Comparison of ENCODE assay signal across 8 cellular contexts in the genomic region with DNA sequence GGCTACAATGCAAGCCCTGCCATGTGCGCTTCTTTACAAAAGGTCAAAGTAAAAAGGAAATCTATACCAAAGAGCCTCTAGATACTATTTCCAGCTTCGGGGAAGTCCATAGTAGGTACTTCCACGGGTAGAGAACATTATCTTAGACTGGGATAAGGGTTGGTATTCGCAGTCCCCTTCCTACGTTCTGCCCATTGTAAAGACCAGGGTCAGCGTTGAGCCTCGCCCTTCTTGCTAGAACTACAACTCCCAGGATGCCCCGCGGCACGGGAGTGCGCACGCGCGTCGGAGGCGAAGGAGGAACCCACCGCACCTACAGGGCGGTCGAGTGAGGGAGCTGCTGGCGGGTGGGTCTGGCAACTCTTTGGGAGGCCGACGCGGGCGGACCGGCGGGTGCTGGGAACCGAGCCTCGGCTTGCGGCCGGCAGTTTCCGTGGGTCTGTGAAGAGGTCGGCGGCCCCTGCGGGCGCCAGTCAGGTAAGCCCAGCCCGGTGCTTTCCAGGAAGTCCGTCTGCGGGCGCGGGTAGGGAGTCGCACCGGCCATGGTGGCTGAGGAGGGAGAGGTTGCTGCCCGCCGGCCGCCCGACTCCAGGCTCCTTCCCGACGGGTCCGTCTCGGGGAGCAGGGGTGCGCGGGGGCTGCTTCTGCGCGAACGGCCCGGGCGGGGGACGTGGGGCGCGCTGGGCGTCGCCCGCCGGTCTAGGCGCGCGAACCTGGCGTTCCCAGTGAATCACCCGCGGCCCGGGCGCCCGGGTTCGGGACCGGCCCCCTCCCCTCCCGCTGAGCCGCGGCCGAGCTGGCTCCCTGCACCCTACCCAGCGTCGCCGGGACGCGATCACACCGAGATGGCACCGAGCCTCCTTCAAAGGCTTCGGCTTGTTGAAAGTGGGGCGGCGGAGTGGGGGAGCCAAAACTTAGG. TPM values are rescaled to one million over a fixed set of nuclear protein-coding genes. Genes with fewer than 3 reads are reported as not detected.
DNase-seq lines count a peak whose midpoint lies in the region; ATAC-seq and TF ChIP-seq lines count a peak whose summit lies in the region.

A gene (plus strand): TSS at position 294 of the 919 bp plus-strand sequence. CDS start 33,232 bp downstream, outside the sequence.

- H3K27me3 ChIP-seq in brain microvascular endothelial cell (replicated peaks): no peaks in the 10 kb centered on the region
- no peaks in the 10 kb centered on the region for H3K27me3 ChIP-seq in sigmoid colon

- intact Hi-C loops in sigmoid colon (cut with DNase I): no loop called here

- H3K4me3 ChIP-seq in brain microvascular endothelial cell (ENCODE audit: low read depth, low read length): peak within 1 kb of the TSS; percentile 91
- peak within 1 kb of the TSS; percentile 92 to 99 (median 96) for H3K4me3 ChIP-seq in sigmoid colon

- TF ChIP-seq CTCF in brain microvascular endothelial cell (IDR thresholded peaks at IDR 0.05; ENCODE audit: low read depth, low read length, missing control alignments): no peak
- no peak for TF ChIP-seq CTCF in sigmoid colon (IDR thresholded peaks at IDR 0.05)

- in situ Hi-C loops in brain microvascular endothelial cell (cut with HindIII; ENCODE audit: low pct_ligation_motif_present, low sequenced_read_pairs): no loop called here

- H3K27ac ChIP-seq in brain microvascular endothelial cell (peak within 1 kb of the TSS; percentile 84), sigmoid colon (peak within 1 kb of the TSS; percentile 90 to 94 (median 92))

- peaks cover 0 to 23% (median 11%) of the 10 kb centered on the region in 4 donors for H3K4me1 ChIP-seq in sigmoid colon

- no peaks in the 10 kb centered on the region for H3K9me3 ChIP-seq in sigmoid colon

- DNase-seq in NCI-H187 (lab: John Stamatoyannopoulos, UW) (peak; percentile 36 to 40), NCI-H187 treated with DMSO at 0.1 percent for 48 hours (lab: John Stamatoyannopoulos, UW) (no peak), NCI-H2081 treated with DMSO at 0.1 percent for 48 hours (lab: John Stamatoyannopoulos, UW) (peak; percentile 44), UCSD-AML1 (lab: John Stamatoyannopoulos, UW; ENCODE audit: unreplicated experiment) (peak; percentile 91), brain microvascular endothelial cell (peak; percentile 82), iPS DF 4.7 (ENCODE audit: extremely low read depth, low spot score) (peak; percentile 51), sigmoid colon (peak; percentile 95)

- peak; percentile 62 to 77 for TF ChIP-seq POLR2A in sigmoid colon (IDR thresholded peaks at IDR 0.05)

- peak; percentile 80 for ATAC-seq in HG02973 (IDR thresholded peaks at IDR 0.05; ENCODE audit: unreplicated experiment)

- 2% methylated on average over 89 of the region's 89 CpGs for WGBS in sigmoid colon, 2 donors

- TF ChIP-seq EP300 in sigmoid colon (IDR thresholded peaks at IDR 0.05): no peak

- H3K36me3 ChIP-seq in brain microvascular endothelial cell (replicated peaks) (no peaks in the 10 kb centered on the region), sigmoid colon (no peaks in the 10 kb centered on the region)

RNA-seq across cellular contexts. Expression of the gene that starts here (rescaled TPM):
- 10 to 100 TPM; 10.7 to 17.9 (median 15.0) TPM for total RNA-seq in sigmoid colon
- 10 to 100 TPM; 13.2 to 23.1 (median 17.9) TPM for polyA plus RNA-seq in sigmoid colon
